In the genomic region with DNA sequence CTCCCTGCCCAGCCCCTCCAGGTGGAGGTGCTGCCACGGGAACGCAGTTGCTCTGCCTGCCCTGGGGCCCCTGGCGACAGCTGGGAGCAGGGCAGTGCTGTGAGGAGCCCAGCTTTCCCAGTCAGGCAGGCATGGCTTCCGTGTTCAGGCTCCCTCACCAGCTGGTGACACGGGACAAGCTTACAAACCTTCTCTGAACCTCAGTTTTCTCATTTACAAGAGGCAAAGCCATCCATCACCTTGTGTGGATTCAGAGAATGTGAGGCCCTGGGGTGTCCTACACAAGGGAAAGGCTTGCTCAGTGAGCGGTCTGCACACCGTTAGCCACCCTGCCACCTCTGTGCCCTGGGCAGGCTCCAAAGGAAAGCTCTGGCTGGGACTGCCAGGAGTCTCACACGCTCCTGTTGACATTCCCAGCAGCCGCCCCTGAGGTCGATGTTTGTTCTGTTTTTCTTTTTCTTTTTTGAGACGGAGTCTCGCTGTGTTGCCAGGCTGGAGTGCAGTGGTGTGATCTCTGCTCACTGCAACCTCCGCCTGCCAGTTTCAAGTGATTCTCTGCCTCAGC, we compare ENCODE assay signal across 9 cellular contexts. TPM values are rescaled to one million over a fixed set of nuclear protein-coding genes. Genes with fewer than 3 reads are reported as not detected.
DNase-seq lines count a peak whose midpoint lies in the region; ATAC-seq and TF ChIP-seq lines count a peak whose summit lies in the region.
"Had no signal": no experiment of that assay in that cellular context is flagged by ENCODE, and none has a peak within 500 bp of the region (broad histone marks: within the 10 kb centered on the region; RNA-seq: fewer than 3 reads in every experiment).

No MANE protein-coding gene starts in this region.

- no peaks in the 10 kb centered on the region for H3K4me1 ChIP-seq in HEK293 (ENCODE audit: control insufficient read depth, insufficient read depth, low read length)
- H3K4me1 ChIP-seq in ovary (ENCODE audit: insufficient read depth): peaks cover 20% of the 10 kb centered on the region

- no peak for TF ChIP-seq EP300 in ovary (IDR thresholded peaks at IDR 0.05)

- H3K27me3 ChIP-seq in ovary: no peaks in the 10 kb centered on the region

- H3K9me3 ChIP-seq in HEK293 (ENCODE audit: control insufficient read depth, insufficient read depth, low read depth, low read length): no peaks in the 10 kb centered on the region
- no peaks in the 10 kb centered on the region for H3K9me3 ChIP-seq in ovary

- DNase-seq in coronary artery (ENCODE audit: low spot score): no peak
- DNase-seq in ovary: peak in 2 of 5 donors; percentile 31 to 61
- no peak for DNase-seq in cerebellum (ENCODE audit: low spot score)
- no peak for DNase-seq in NCI-H82 treated with DMSO at 0.1 percent for 48 hours (lab: John Stamatoyannopoulos, UW; ENCODE audit: unreplicated experiment)
- DNase-seq: activated CD8-positive, alpha-beta memory T cell treated with anti-CD3 and anti-CD28 coated beads, Interleukin-2, amount 50 U/mL, for 48 hours had no signal

- WGBS in ovary, 3 donors: 40 to 51% (median 48%) methylated on average over 13 of the region's 13 CpGs

- no peak for ATAC-seq in GM18861 (IDR thresholded peaks at IDR 0.05; ENCODE audit: unreplicated experiment)
- no peak for ATAC-seq in GM21717 (IDR thresholded peaks at IDR 0.05; ENCODE audit: unreplicated experiment)

- no peak for TF ChIP-seq POLR2A in ovary (IDR thresholded peaks at IDR 0.05)

- POLR2A ChIA-PET in HEK293 (lab: Yijun Ruan, JAX): interaction anchor here (1.3 to 3.0 kb wide), 2 partner anchors 8 to 27 kb away, joined by 6 to 23 read pairs; a partner anchor contains a TSS

- H3K27ac ChIP-seq in C4-2B: peak overlapping the region; percentile 39
- no peak overlapping the region for H3K27ac ChIP-seq in HEK293 (ENCODE audit: extremely low read depth, low read depth, low read length)
- H3K27ac ChIP-seq in coronary artery: peak overlapping the region; percentile 75 to 79
- peak overlapping the region; percentile 58 to 71 for H3K27ac ChIP-seq in ovary

- H3K36me3 ChIP-seq in HEK293 (ENCODE audit: control insufficient read depth in 2 of 2, insufficient read depth in 1 of 2, low read length in 2 of 2) (peaks cover 16 to 96% of the 10 kb centered on the region in 2 experiments), ovary (no peaks in the 10 kb centered on the region)

- intact Hi-C loops in ovary (cut with DNase I): no loop called here

- CTCF ChIA-PET in HEK293 (lab: Yijun Ruan, JAX): interaction anchor here (0.6 to 2.6 kb wide), 11 partner anchors 7 to 750 kb away, joined by 3 to 13 read pairs (median 3); a partner anchor contains a TSS

- H3K4me3 ChIP-seq in HEK293 (ENCODE audit: low read depth, low read length) (no peak overlapping the region), coronary artery (no peak overlapping the region), ovary (no peak overlapping the region)

- no peak for TF ChIP-seq CTCF in C4-2B (conservative IDR thresholded peaks at IDR 0.05)
- TF ChIP-seq CTCF in HEK293 (tag by site-specific recombination; IDR thresholded peaks at IDR 0.05): no peak
- TF ChIP-seq CTCF in coronary artery (IDR thresholded peaks at IDR 0.05): no peak
- no peak for TF ChIP-seq CTCF in ovary (IDR thresholded peaks at IDR 0.05)

TF ChIP-seq in HEK293, 187 proteins besides CTCF, POLR2A, EP300 and RAD21:
- TF ChIP-seq, protein P1, sequence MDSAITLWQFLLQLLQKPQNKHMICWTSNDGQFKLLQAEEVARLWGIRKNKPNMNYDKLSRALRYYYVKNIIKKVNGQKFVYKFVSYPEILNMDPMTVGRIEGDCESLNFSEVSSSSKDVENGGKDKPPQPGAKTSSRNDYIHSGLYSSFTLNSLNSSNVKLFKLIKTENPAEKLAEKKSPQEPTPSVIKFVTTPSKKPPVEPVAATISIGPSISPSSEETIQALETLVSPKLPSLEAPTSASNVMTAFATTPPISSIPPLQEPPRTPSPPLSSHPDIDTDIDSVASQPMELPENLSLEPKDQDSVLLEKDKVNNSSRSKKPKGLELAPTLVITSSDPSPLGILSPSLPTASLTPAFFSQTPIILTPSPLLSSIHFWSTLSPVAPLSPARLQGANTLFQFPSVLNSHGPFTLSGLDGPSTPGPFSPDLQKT (IDR thresholded peaks at IDR 0.05; ENCODE audit: borderline replicate concordance, low read depth, low read length): no peak
- TF ChIP-seq ZBTB17 (tag by site-specific recombination; IDR thresholded peaks at IDR 0.05) (peak; percentile 22; the same call in 1 of the 2 replicates), ZIC2 (tag by site-specific recombination; IDR thresholded peaks at IDR 0.05) (peak; percentile 98), ZNF600 (tag by site-specific recombination; IDR thresholded peaks at IDR 0.05) (peak; percentile 67)

RNA-seq across cellular contexts. Expression of a gene that starts 23.5 kb away (rescaled TPM):
- total RNA-seq in ovary: 100 to 1,000 TPM; 152 to 311 (median 205) TPM
- 100 to 1,000 TPM in 1 of 2 donors, 10 to 100 TPM in 1; 21.2 to 156 TPM for polyA plus RNA-seq in ovary
- total RNA-seq in cerebellum: 84.7 TPM

RNA-seq across cellular contexts. Expression of a gene that starts 26.6 kb away (rescaled TPM):
- total RNA-seq in ovary (10 to 100 TPM; 40.5 to 71.3 (median 62.3) TPM), cerebellum (37.6 TPM)
- 10 to 100 TPM; 16.9 to 29.8 TPM for polyA plus RNA-seq in ovary

RNA-seq across cellular contexts. Expression of a gene that starts 31.6 kb away (rescaled TPM):
- total RNA-seq in ovary: 100 to 1,000 TPM in 1 of 7 donors, 10 to 100 TPM in 6; 43.1 to 138 (median 48.7) TPM
- polyA plus RNA-seq in ovary: 10 to 100 TPM; 33.6 to 55.2 TPM
- total RNA-seq in cerebellum: 36.9 TPM

RNA-seq across cellular contexts. Expression of a gene that starts 50.6 kb away (rescaled TPM):
- total RNA-seq in ovary (10 to 100 TPM; 30.0 to 68.3 (median 57.7) TPM), cerebellum (23.0 TPM)
- polyA plus RNA-seq in ovary: 10 to 100 TPM; 30.6 to 96.3 TPM
